Comparison of ENCODE assay signal across 14 cellular contexts in genomic region chr5:115432691-115433090, GRCh38.
DNase-seq lines count a peak whose midpoint lies in the region; ATAC-seq, FAIRE-seq and TF ChIP-seq lines count a peak whose summit lies in the region.
"Had no signal": no experiment of that assay in that cellular context is flagged by ENCODE, and none has a peak within 500 bp of the region (broad histone marks: within the 10 kb centered on the region; RNA-seq: fewer than 3 reads in every experiment).

No MANE protein-coding gene starts in this region.

- no TSS peak for BruUV-seq in PC-9 (replicated peaks; lab: Mats Ljungman, UMichigan)

- H3K4me3 ChIP-seq in PC-9 = no peak overlapping the region
- H3K4me3 ChIP-seq: GM23338, uterus had no signal

- no peaks in the 10 kb centered on the region for H4K20me1 ChIP-seq in PC-9 (ENCODE audit: insufficient read depth)

- no peaks in the 10 kb centered on the region for H3K9me2 ChIP-seq in PC-9 (ENCODE audit: insufficient read depth)

- no peaks in the 10 kb centered on the region for H3K79me2 ChIP-seq in PC-9 (ENCODE audit: low read depth)

- intact Hi-C loops in PC-9 (cut with micrococcal nuclease; ENCODE audit: unreplicated experiment) = no loop called here

- peak overlapping the region; percentile 45 for H3K27ac ChIP-seq in PC-9
- H3K27ac ChIP-seq: uterus had no signal

- no peaks in the 10 kb centered on the region for H3K36me3 ChIP-seq in PC-9 (ENCODE audit: low read depth)
- H3K36me3 ChIP-seq: uterus had no signal

- ATAC-seq in HG03159 (IDR thresholded peaks at IDR 0.05; ENCODE audit: unreplicated experiment) (no peak), GM19328 (IDR thresholded peaks at IDR 0.05; ENCODE audit: unreplicated experiment) (no peak)
- ATAC-seq: GM23338; stimulated activated naive CD8-positive, alpha-beta T cell treated with anti-CD3 and anti-CD28 coated beads, Interleukin-15, amount 100 ng/mL, for 72 hours had no signal

- peaks cover 54% of the 10 kb centered on the region for H3F3A ChIP-seq in PC-9 (ENCODE audit: insufficient read depth, low read depth)

- POLR2A ChIA-PET in PC-9 (lab: Charles Lee; ENCODE audit: unreplicated experiment) = interaction anchor here (0.5 kb wide), 1 partner anchor 78 kb away, joined by 3 read pairs; no protein-coding TSS in a partner anchor

- no peak for TF ChIP-seq CTCF in AG09319 (IDR thresholded peaks at IDR 0.05; ENCODE audit: low read depth, low read length)
- no peak for TF ChIP-seq CTCF in PC-9 (conservative IDR thresholded peaks at IDR 0.05)

- no peak overlapping the region for H2AFZ ChIP-seq in PC-9

- no peaks in the 10 kb centered on the region for H3K27me3 ChIP-seq in PC-9 (ENCODE audit: insufficient read depth, low read depth)
- H3K27me3 ChIP-seq: uterus had no signal

- H3K9me3 ChIP-seq in PC-9 (ENCODE audit: insufficient read depth, low read depth) = peaks cover 7% of the 10 kb centered on the region; the same call in 1 of the 2 replicates
- H3K9me3 ChIP-seq: Caco-2, uterus had no signal

- CTCF ChIA-PET in PC-9 (lab: Charles Lee) = no interaction called here

- peak overlapping the region; percentile 23 for H3K4me2 ChIP-seq in PC-9
- H3K4me2 ChIP-seq: GM23338 had no signal

- FAIRE-seq in islet of Langerhans (lab: Jason Lieb, UNC) = peak; percentile 17

- DNase-seq in AG09319 (ENCODE audit: extremely low read depth, low read depth) (peak; percentile 29), M059J (ENCODE audit: low read depth) (peak; percentile 83), PC-9 (peak in 1 of 2 experiments; percentile 77), D341Med (ENCODE audit: low spot score) (no peak), UCSD-AML1 (lab: John Stamatoyannopoulos, UW; ENCODE audit: unreplicated experiment) (no peak)
- DNase-seq: activated CD4-positive, alpha-beta memory T cell treated with anti-CD3 and anti-CD28 coated beads for 36 hours; Caco-2; NCI-H1930; stimulated activated naive CD8-positive, alpha-beta T cell treated with anti-CD3 and anti-CD28 coated beads, Interleukin-15, amount 100 ng/mL, for 72 hours; uterus had no signal

- peaks cover 93% of the 10 kb centered on the region for H3K4me1 ChIP-seq in PC-9 (replicated peaks; ENCODE audit: insufficient read depth)
- H3K4me1 ChIP-seq: Caco-2, uterus had no signal

Comparison
In these comparisons a context has a peak if more than half of its experiments do, and no peak if none do; other contexts are left out.
1. DNase-seq: peak in AG09319 (single experiment) and M059J (single experiment); none in D341Med (single experiment) and UCSD-AML1 (single experiment).